Comparison of ENCODE assay signal across 8 cellular contexts in genomic region chr13:40613954-40614353, GRCh38. TPM values are rescaled to one million over a fixed set of nuclear protein-coding genes. Genes with fewer than 3 reads are reported as not detected.
A peak's percentile ranks its signal among the peaks of the same experiment; 100 is the strongest.
DNase-seq lines count a peak whose midpoint lies in the region; ATAC-seq and TF ChIP-seq lines count a peak whose summit lies in the region.
"Had no signal": no experiment of that assay in that cellular context is flagged by ENCODE, and none has a peak within 500 bp of the region (broad histone marks: within the 10 kb centered on the region; RNA-seq: fewer than 3 reads in every experiment).

No MANE protein-coding gene starts in this region.

- peaks cover 52% of the 10 kb centered on the region for H4K20me1 ChIP-seq in hepatocyte (ENCODE audit: insufficient read depth, poor library complexity, severe bottlenecking)

- H3K27me3 Mint-ChIP-seq in activated CD8-positive, alpha-beta T cell treated with anti-CD3 and anti-CD28 coated beads for 36 hours, result no peaks in the 10 kb centered on the region

- TF ChIP-seq CTCF in activated CD8-positive, alpha-beta T cell treated with anti-CD3 and anti-CD28 coated beads for 36 hours (IDR thresholded peaks at IDR 0.05), result no peak
- TF ChIP-seq CTCF in left ventricle myocardium inferior (IDR thresholded peaks at IDR 0.05; ENCODE audit: borderline replicate concordance), result no peak
- TF ChIP-seq CTCF in hepatocyte (IDR thresholded peaks at IDR 0.05; ENCODE audit: poor library complexity), result no peak

- H3K27ac Mint-ChIP-seq in activated CD8-positive, alpha-beta T cell treated with anti-CD3 and anti-CD28 coated beads for 36 hours, result peak overlapping the region; percentile 96
- peak overlapping the region; percentile 95 for H3K27ac Mint-ChIP-seq in stimulated activated effector memory CD8-positive, alpha-beta T cell treated with anti-CD3 and anti-CD28 coated beads, Interleukin-12 subunit alpha, Interleukin-12 subunit beta, amount 100 ng/mL, for 72 hours

- peaks cover 79% of the 10 kb centered on the region for H3K79me2 ChIP-seq in hepatocyte

- H3K27ac ChIP-seq in left ventricle myocardium inferior (replicated peaks), result peak overlapping the region; percentile 71
- H3K27ac ChIP-seq in hepatocyte, result no peak overlapping the region

- CTCF ChIA-PET in activated CD8-positive, alpha-beta T cell treated with anti-CD3 and anti-CD28 coated beads for 36 hours (lab: Charles Lee), result interaction anchor here (0.6 to 2.9 kb wide), 3 partner anchors 54 to 532 kb away, joined by 3 to 9 read pairs (median 4); no protein-coding TSS in a partner anchor

- no peak overlapping the region for H2AFZ ChIP-seq in hepatocyte

- H3K4me1 ChIP-seq in left ventricle myocardium inferior (peaks cover 98% of the 10 kb centered on the region), hepatocyte (ENCODE audit: insufficient read depth) (no peaks in the 10 kb centered on the region)

- intact Hi-C loops in activated CD8-positive, alpha-beta T cell treated with anti-CD3 and anti-CD28 coated beads for 36 hours (cut with micrococcal nuclease), result loop anchor here (5.0 kb wide), 1 partner anchor 48 kb away; no protein-coding TSS in a partner anchor
- intact Hi-C loops in left ventricle myocardium inferior (cut with micrococcal nuclease), result no loop called here

- ATAC-seq in HG03097 (IDR thresholded peaks at IDR 0.05; ENCODE audit: low FRiP score, unreplicated experiment) (peak; percentile 10), GM19351 (IDR thresholded peaks at IDR 0.05; ENCODE audit: unreplicated experiment) (no peak)
- ATAC-seq in activated CD8-positive, alpha-beta T cell treated with anti-CD3 and anti-CD28 coated beads for 36 hours, result no peak
- no peak for ATAC-seq in stimulated activated effector memory CD8-positive, alpha-beta T cell treated with anti-CD3 and anti-CD28 coated beads, Interleukin-12 subunit alpha, Interleukin-12 subunit beta, amount 100 ng/mL, for 72 hours

- DNase-seq in activated CD8-positive, alpha-beta T cell treated with anti-CD3 and anti-CD28 coated beads for 36 hours, result no peak
- DNase-seq in left ventricle myocardium inferior, result no peak
- DNase-seq in stimulated activated effector memory CD8-positive, alpha-beta T cell treated with anti-CD3 and anti-CD28 coated beads, Interleukin-12 subunit alpha, Interleukin-12 subunit beta, amount 100 ng/mL, for 72 hours (ENCODE audit: low spot score in 2 of 2), result peak in 1 of 2 donors; percentile 44
- no peak for DNase-seq in NCI-H524 treated with DMSO at 0.1 percent for 48 hours (lab: John Stamatoyannopoulos, UW)
- DNase-seq in hepatocyte (ENCODE audit: low spot score), result no peak
- DNase-seq: NCI-H1417 had no signal

- POLR2A ChIA-PET in activated CD8-positive, alpha-beta T cell treated with anti-CD3 and anti-CD28 coated beads for 36 hours (lab: Charles Lee), result interaction anchor here (0.6 to 3.5 kb wide), 6 partner anchors 14 to 73 kb away, joined by 3 to 14 read pairs (median 4); no protein-coding TSS in a partner anchor

- H3K9me2 ChIP-seq in hepatocyte (replicated peaks; ENCODE audit: insufficient read depth), result no peaks in the 10 kb centered on the region

- H3K9me3 Mint-ChIP-seq in activated CD8-positive, alpha-beta T cell treated with anti-CD3 and anti-CD28 coated beads for 36 hours, result no peaks in the 10 kb centered on the region
- no peaks in the 10 kb centered on the region for H3K9me3 Mint-ChIP-seq in stimulated activated effector memory CD8-positive, alpha-beta T cell treated with anti-CD3 and anti-CD28 coated beads, Interleukin-12 subunit alpha, Interleukin-12 subunit beta, amount 100 ng/mL, for 72 hours

- no peak overlapping the region for H3K4me3 ChIP-seq in left ventricle myocardium inferior
- H3K4me3 ChIP-seq in hepatocyte, result no peak overlapping the region

- H3K36me3 ChIP-seq in left ventricle myocardium inferior, result no peaks in the 10 kb centered on the region
- H3K36me3 ChIP-seq in hepatocyte (replicated peaks; ENCODE audit: insufficient read depth, low read depth), result no peaks in the 10 kb centered on the region

- H3K4me1 Mint-ChIP-seq in activated CD8-positive, alpha-beta T cell treated with anti-CD3 and anti-CD28 coated beads for 36 hours (ENCODE audit: low read depth), result peaks cover 92% of the 10 kb centered on the region
- H3K4me1 Mint-ChIP-seq in stimulated activated effector memory CD8-positive, alpha-beta T cell treated with anti-CD3 and anti-CD28 coated beads, Interleukin-12 subunit alpha, Interleukin-12 subunit beta, amount 100 ng/mL, for 72 hours, result peaks cover 80% of the 10 kb centered on the region

- H3K36me3 Mint-ChIP-seq in activated CD8-positive, alpha-beta T cell treated with anti-CD3 and anti-CD28 coated beads for 36 hours (ENCODE audit: low read depth), result peaks cover 33% of the 10 kb centered on the region
- H3K36me3 Mint-ChIP-seq in stimulated activated effector memory CD8-positive, alpha-beta T cell treated with anti-CD3 and anti-CD28 coated beads, Interleukin-12 subunit alpha, Interleukin-12 subunit beta, amount 100 ng/mL, for 72 hours, result peaks cover 9% of the 10 kb centered on the region

- H3K4me3 Mint-ChIP-seq in activated CD8-positive, alpha-beta T cell treated with anti-CD3 and anti-CD28 coated beads for 36 hours, result peak overlapping the region; percentile 75
- H3K4me3 Mint-ChIP-seq in stimulated activated effector memory CD8-positive, alpha-beta T cell treated with anti-CD3 and anti-CD28 coated beads, Interleukin-12 subunit alpha, Interleukin-12 subunit beta, amount 100 ng/mL, for 72 hours, result peak overlapping the region; percentile 74

- no peak overlapping the region for H3K4me2 ChIP-seq in hepatocyte

- H3K27me3 ChIP-seq in left ventricle myocardium inferior (ENCODE audit: low read depth) (no peaks in the 10 kb centered on the region), hepatocyte (no peaks in the 10 kb centered on the region)

- WGBS in hepatocyte (ENCODE audit: low lambda C conversion rate, missing lambda C conversion rate), result 90% methylated on average over 4 of the region's 4 CpGs

- H3K9me3 ChIP-seq in left ventricle myocardium inferior (replicated peaks) (no peaks in the 10 kb centered on the region), hepatocyte (ENCODE audit: low read depth) (no peaks in the 10 kb centered on the region)

RNA-seq across cellular contexts. Expression of gene FOXO1, which starts 52.5 kb away (rescaled TPM):
- 10 to 100 TPM; 30.6 to 30.8 TPM for total RNA-seq in activated CD8-positive, alpha-beta T cell treated with anti-CD3 and anti-CD28 coated beads for 36 hours
- total RNA-seq in left ventricle myocardium inferior (13.2 TPM), hepatocyte (26.5 and 30.3 TPM in 2 replicates)
- 35.2 and 48.3 TPM in 2 replicates for polyA plus RNA-seq in hepatocyte
